In the genomic region with DNA sequence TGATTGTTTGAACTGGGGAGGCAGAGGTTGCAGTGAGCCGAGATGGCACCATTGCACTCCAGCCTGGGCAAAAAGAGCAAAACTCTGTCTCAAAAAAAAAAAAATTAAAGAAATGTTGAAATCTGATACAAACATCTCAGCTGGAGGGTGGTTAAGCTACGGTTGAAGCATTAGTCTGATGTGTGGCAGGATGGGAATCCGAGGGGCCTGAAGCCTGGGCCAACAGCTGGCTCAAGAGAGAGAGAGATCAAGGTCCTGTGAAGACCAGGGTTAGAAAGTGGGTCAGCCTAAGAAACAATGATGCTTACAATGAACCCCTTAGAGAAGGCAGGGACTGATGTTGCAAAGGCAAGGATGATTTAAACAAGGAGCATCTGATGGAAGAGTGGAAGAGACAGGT, we compare ENCODE assay signal across 30 cellular contexts.
A peak's percentile ranks its signal among the peaks of the same experiment; 100 is the strongest.
DNase-seq lines count a peak whose midpoint lies in the region; ATAC-seq and TF ChIP-seq lines count a peak whose summit lies in the region.
"Had no signal": no experiment of that assay in that cellular context is flagged by ENCODE, and none has a peak within 500 bp of the region (broad histone marks: within the 10 kb centered on the region; RNA-seq: fewer than 3 reads in every experiment).

No MANE protein-coding gene starts in this region.

- H3K9me3 ChIP-seq in adipocyte (ENCODE audit: control insufficient read depth, low read length), result no peaks in the 10 kb centered on the region
- no peaks in the 10 kb centered on the region for H3K9me3 ChIP-seq in fibroblast of lung (ENCODE audit: control insufficient read depth, insufficient read depth, low read depth, low read length)
- H3K9me3 ChIP-seq: left lung, prostate gland, SJSA1 had no signal

- H3K36me3 Mint-ChIP-seq in Calu3 (ENCODE audit: insufficient read depth, unreplicated experiment) (peaks cover 20% of the 10 kb centered on the region), osteocyte (ENCODE audit: unreplicated experiment) (no peaks in the 10 kb centered on the region)
- H3K36me3 Mint-ChIP-seq: activated naive CD8-positive, alpha-beta T cell; naive thymus-derived CD4-positive, alpha-beta T cell; stimulated activated memory B cell treated with anti-CD40 and anti-IgM and Interleukin-4, amounts not matched to agents 10 μg/mL and 1 μg/mL and 100 μg/mL, for 72 hours had no signal

- peaks cover 89% of the 10 kb centered on the region for H3K4me1 ChIP-seq in adipocyte (ENCODE audit: control insufficient read depth, insufficient read depth, low read length)
- H3K4me1 ChIP-seq in fibroblast of lung (ENCODE audit: control insufficient read depth, extremely low read depth, insufficient read depth, low read length), result peaks cover 52% of the 10 kb centered on the region
- H3K4me1 ChIP-seq: prostate gland, SJSA1 had no signal

- intact Hi-C loops in Calu3 (cut with micrococcal nuclease; ENCODE audit: unreplicated experiment), result no loop called here

- H3K27me3 ChIP-seq in adipocyte (replicated peaks; ENCODE audit: control insufficient read depth, insufficient read depth, low read length) (no peaks in the 10 kb centered on the region), fibroblast of lung (ENCODE audit: control insufficient read depth, insufficient read depth, low read length) (no peaks in the 10 kb centered on the region)
- H3K27me3 ChIP-seq: left lung, SJSA1 had no signal

- no peak overlapping the region for H3K4me3 ChIP-seq in adipocyte (ENCODE audit: low read length)
- no peak overlapping the region for H3K4me3 ChIP-seq in fibroblast of lung (replicated peaks in 1 of 4; ENCODE audit: control extremely low read depth in 1 of 4, insufficient read depth in 1 of 4, low read depth in 3 of 4, low read length in 4 of 4)
- H3K4me3 ChIP-seq: left lung, prostate gland, SJSA1 had no signal

- H3K27me3 Mint-ChIP-seq in Calu3 (ENCODE audit: unreplicated experiment) (no peaks in the 10 kb centered on the region), osteocyte (ENCODE audit: unreplicated experiment) (no peaks in the 10 kb centered on the region)
- H3K27me3 Mint-ChIP-seq: activated T-cell treated with anti-CD3 and anti-CD28 coated beads, Interleukin-2, amount 50 U/mL, for 24 hours; IgD-negative memory B cell; stimulated activated memory B cell treated with anti-CD40 and anti-IgM and Interleukin-4, amounts not matched to agents 10 μg/mL and 1 μg/mL and 100 μg/mL, for 72 hours had no signal

- DNase-seq in Calu3 (no peak), adipocyte (ENCODE audit: low read depth) (peak; percentile 56), fibroblast of lung (ENCODE audit: low read depth in 2 of 2) (peak in 1 of 2 donors; percentile 40), osteocyte (ENCODE audit: extremely low spot score, unreplicated experiment) (no peak), inferior parietal cortex (ENCODE audit: extremely low spot score) (no peak)
- DNase-seq in stimulated activated CD4-positive, alpha-beta T cell treated with anti-CD3 and anti-CD28 coated beads, Interleukin-2, amount 100 ng/mL, for 48 hours, result no peak
- DNase-seq: activated CD4-positive, CD25-positive, alpha-beta regulatory T cell; activated effector memory CD4-positive, alpha-beta T cell treated with anti-CD3 and anti-CD28 coated beads, Interleukin-2, amount 50 U/mL, for 16 hours; activated T-cell treated with anti-CD3 and anti-CD28 coated beads, Interleukin-2, amount 50 U/mL, for 24 hours; aorta; C1 segment of cervical spinal cord; COR-L47; cortex of kidney; DMS53; left lung; naive thymus-derived CD4-positive, alpha-beta T cell; NCI-H1048; NCI-H1694; NCI-H446 treated with DMSO at 0.1 percent for 48 hours; NCI-H774; substantia nigra; trophoblast cell had no signal

- no peak overlapping the region for H3K4me2 ChIP-seq in fibroblast of lung (ENCODE audit: extremely low read depth, insufficient read depth, low read length)

- H3K27ac ChIP-seq in fibroblast of lung (ENCODE audit: insufficient read depth, low read length), result peak overlapping the region; percentile 75
- H3K27ac ChIP-seq: left lung, prostate gland, SJSA1 had no signal

- H2AFZ ChIP-seq in fibroblast of lung (ENCODE audit: low read length), result no peak overlapping the region

- H3K27ac Mint-ChIP-seq in Calu3 (ENCODE audit: unreplicated experiment), result peak overlapping the region; percentile 68
- H3K27ac Mint-ChIP-seq in osteocyte (ENCODE audit: unreplicated experiment), result peak overlapping the region; percentile 82
- H3K27ac Mint-ChIP-seq: activated naive CD8-positive, alpha-beta T cell; activated T-cell treated with anti-CD3 and anti-CD28 coated beads, Interleukin-2, amount 50 U/mL, for 24 hours; naive thymus-derived CD4-positive, alpha-beta T cell; stimulated activated memory B cell treated with anti-CD40 and anti-IgM and Interleukin-4, amounts not matched to agents 10 μg/mL and 1 μg/mL and 100 μg/mL, for 72 hours had no signal

- H4K20me1 ChIP-seq in fibroblast of lung (ENCODE audit: control insufficient read depth, extremely low read depth, insufficient read depth, low read length), result no peaks in the 10 kb centered on the region

- CTCF ChIA-PET in Calu3 (lab: Charles Lee), result no interaction called here

- BruUV-seq in Calu3 (replicated peaks; lab: Mats Ljungman, UMichigan), result no TSS peak

- H3K4me3 Mint-ChIP-seq in Calu3 (ENCODE audit: low read depth, unreplicated experiment) (no peak overlapping the region), osteocyte (ENCODE audit: unreplicated experiment) (no peak overlapping the region)
- H3K4me3 Mint-ChIP-seq: activated naive CD8-positive, alpha-beta T cell; activated T-cell treated with anti-CD3 and anti-CD28 coated beads, Interleukin-2, amount 50 U/mL, for 24 hours; naive thymus-derived CD4-positive, alpha-beta T cell; stimulated activated memory B cell treated with anti-CD40 and anti-IgM and Interleukin-4, amounts not matched to agents 10 μg/mL and 1 μg/mL and 100 μg/mL, for 72 hours had no signal

- ATAC-seq in HG02610 (IDR thresholded peaks at IDR 0.05; ENCODE audit: unreplicated experiment), result no peak
- no peak for ATAC-seq in HG03139 (IDR thresholded peaks at IDR 0.05; ENCODE audit: unreplicated experiment)
- ATAC-seq: HCT116, left lung had no signal

- H3K9me3 Mint-ChIP-seq in Calu3 (ENCODE audit: low read depth, unreplicated experiment) (no peaks in the 10 kb centered on the region), osteocyte (ENCODE audit: unreplicated experiment) (no peaks in the 10 kb centered on the region)
- H3K9me3 Mint-ChIP-seq: activated T-cell treated with anti-CD3 and anti-CD28 coated beads, Interleukin-2, amount 50 U/mL, for 24 hours; IgD-negative memory B cell; stimulated activated memory B cell treated with anti-CD40 and anti-IgM and Interleukin-4, amounts not matched to agents 10 μg/mL and 1 μg/mL and 100 μg/mL, for 72 hours had no signal

- H3K4me1 Mint-ChIP-seq in Calu3 (ENCODE audit: low read depth, unreplicated experiment), result peaks cover 29% of the 10 kb centered on the region
- H3K4me1 Mint-ChIP-seq in osteocyte (ENCODE audit: unreplicated experiment), result peaks cover 54% of the 10 kb centered on the region

- TF ChIP-seq CTCF in Calu3 (IDR thresholded peaks at IDR 0.05; ENCODE audit: unreplicated experiment) (no peak), fibroblast of lung (conservative IDR thresholded peaks at IDR 0.05 in 1 of 2, IDR thresholded peaks at IDR 0.05 in 1 of 2; ENCODE audit: low read depth in 1 of 2, low read length in 2 of 2) (no peak), osteocyte (IDR thresholded peaks at IDR 0.05) (no peak)

- H3K9ac ChIP-seq in adipocyte (ENCODE audit: low read length) (peak overlapping the region; percentile 80), fibroblast of lung (ENCODE audit: insufficient read depth, low read length) (no peak overlapping the region)

- no peaks in the 10 kb centered on the region for H3K36me3 ChIP-seq in adipocyte (ENCODE audit: control insufficient read depth, insufficient read depth, low read length, severe bottlenecking)
- H3K36me3 ChIP-seq in fibroblast of lung (ENCODE audit: control insufficient read depth, insufficient read depth, low read length), result no peaks in the 10 kb centered on the region
- H3K36me3 ChIP-seq: left lung, prostate gland, SJSA1 had no signal

- H3K79me2 ChIP-seq in fibroblast of lung (ENCODE audit: control insufficient read depth, insufficient read depth, low read length), result no peaks in the 10 kb centered on the region
